Comparison of ENCODE assay signal across 17 cellular contexts in genomic region chr7:20283997-20284396, GRCh38. TPM values are rescaled to one million over a fixed set of nuclear protein-coding genes. Genes with fewer than 3 reads are reported as not detected.
DNase-seq lines count a peak whose midpoint lies in the region; ATAC-seq, FAIRE-seq and TF ChIP-seq lines count a peak whose summit lies in the region.
"Had no signal": no experiment of that assay in that cellular context is flagged by ENCODE, and none has a peak within 500 bp of the region (broad histone marks: within the 10 kb centered on the region; RNA-seq: fewer than 3 reads in every experiment).

No MANE protein-coding gene starts in this region.

- no peaks in the 10 kb centered on the region for H4K20me1 ChIP-seq in astrocyte (ENCODE audit: insufficient read depth, low read length)

- no peaks in the 10 kb centered on the region for H3K9me3 ChIP-seq in astrocyte (ENCODE audit: insufficient read depth, low read depth, low read length)
- H3K9me3 ChIP-seq in effector memory CD4-positive, alpha-beta T cell (ENCODE audit: control insufficient read depth, low read length), result no peaks in the 10 kb centered on the region

- H3K9me3 Mint-ChIP-seq in astrocyte (ENCODE audit: unreplicated experiment) (no peaks in the 10 kb centered on the region), glutamatergic neuron (ENCODE audit: unreplicated experiment) (no peaks in the 10 kb centered on the region)
- H3K9me3 Mint-ChIP-seq: activated naive CD8-positive, alpha-beta T cell treated with anti-CD3 and anti-CD28 coated beads, Interleukin-2, amount 10 ng/mL, durations not matched to agents 7 days and 5 days had no signal

- H3K27ac Mint-ChIP-seq in astrocyte (ENCODE audit: unreplicated experiment), result no peak overlapping the region
- H3K27ac Mint-ChIP-seq in glutamatergic neuron (ENCODE audit: unreplicated experiment), result no peak overlapping the region
- H3K27ac Mint-ChIP-seq: activated CD8-positive, alpha-beta memory T cell treated with anti-CD3 and anti-CD28 coated beads, Interleukin-2, amount 10 ng/mL, durations not matched to agents 7 days and 5 days; activated naive CD8-positive, alpha-beta T cell treated with anti-CD3 and anti-CD28 coated beads, Interleukin-2, amount 10 ng/mL, durations not matched to agents 7 days and 5 days; mesothelial cell of epicardium had no signal

- no peaks in the 10 kb centered on the region for H3K27me3 ChIP-seq in astrocyte (ENCODE audit: insufficient read depth, low read length)
- no peaks in the 10 kb centered on the region for H3K27me3 ChIP-seq in effector memory CD4-positive, alpha-beta T cell (replicated peaks; ENCODE audit: control insufficient read depth, insufficient read depth, low read length, poor library complexity, severe bottlenecking)

- DNase-seq in astrocyte (ENCODE audit: low read depth), result no peak
- no peak for DNase-seq in Ammon's horn (ENCODE audit: low spot score)
- DNase-seq in glutamatergic neuron, result no peak
- no peak for DNase-seq in effector memory CD4-positive, alpha-beta T cell
- no peak for DNase-seq in GM13976 (ENCODE audit: low spot score)
- DNase-seq: activated CD8-positive, alpha-beta memory T cell treated with anti-CD3 and anti-CD28 coated beads, Interleukin-2, amount 10 ng/mL, durations not matched to agents 7 days and 5 days; activated naive CD8-positive, alpha-beta T cell treated with anti-CD3 and anti-CD28 coated beads, Interleukin-2, amount 10 ng/mL, durations not matched to agents 7 days and 5 days; C1 segment of cervical spinal cord; GDM1; GM23248; NCI-H446 treated with DMSO at 0.1 percent for 48 hours; T1000 had no signal

- H3K36me3 ChIP-seq in astrocyte (ENCODE audit: insufficient read depth, low read length), result no peaks in the 10 kb centered on the region
- H3K36me3 ChIP-seq in effector memory CD4-positive, alpha-beta T cell (ENCODE audit: control insufficient read depth, insufficient read depth, low read length), result no peaks in the 10 kb centered on the region

- H3K4me1 Mint-ChIP-seq in astrocyte (ENCODE audit: low read depth, unreplicated experiment) (no peaks in the 10 kb centered on the region), glutamatergic neuron (ENCODE audit: low read depth, unreplicated experiment) (peaks cover 7% of the 10 kb centered on the region)
- H3K4me1 Mint-ChIP-seq: activated naive CD8-positive, alpha-beta T cell treated with anti-CD3 and anti-CD28 coated beads, Interleukin-2, amount 10 ng/mL, durations not matched to agents 7 days and 5 days had no signal

- H3K36me3 Mint-ChIP-seq in astrocyte (ENCODE audit: low read depth, unreplicated experiment) (no peaks in the 10 kb centered on the region), glutamatergic neuron (ENCODE audit: unreplicated experiment) (no peaks in the 10 kb centered on the region)
- H3K36me3 Mint-ChIP-seq: activated CD8-positive, alpha-beta memory T cell treated with anti-CD3 and anti-CD28 coated beads, Interleukin-2, amount 10 ng/mL, durations not matched to agents 7 days and 5 days; activated naive CD8-positive, alpha-beta T cell treated with anti-CD3 and anti-CD28 coated beads, Interleukin-2, amount 10 ng/mL, durations not matched to agents 7 days and 5 days; mesothelial cell of epicardium had no signal

- H3K79me2 ChIP-seq in astrocyte (ENCODE audit: insufficient read depth, low read length), result no peaks in the 10 kb centered on the region
- H3K79me2 ChIP-seq: parathyroid adenoma had no signal

- in situ Hi-C loops in GM13976 (cut with MboI; ENCODE audit: low sequenced_read_pairs, unreplicated experiment), result no loop called here

- FAIRE-seq in astrocyte (lab: Jason Lieb, UNC), result peak; percentile 20

- no peak for TF ChIP-seq CTCF in astrocyte (IDR thresholded peaks at IDR 0.05; ENCODE audit: insufficient read depth, low read depth, low read length)
- TF ChIP-seq CTCF in glutamatergic neuron (IDR thresholded peaks at IDR 0.05; ENCODE audit: partially characterized antibody, unreplicated experiment), result no peak
- no peak for TF ChIP-seq CTCF in GM13976 (IDR thresholded peaks at IDR 0.05; ENCODE audit: borderline replicate concordance, control extremely low read depth, extremely low read depth, insufficient read depth, missing control alignments)

- peaks cover 9% of the 10 kb centered on the region for H3K4me1 ChIP-seq in astrocyte (ENCODE audit: insufficient read depth, low read length)
- H3K4me1 ChIP-seq in effector memory CD4-positive, alpha-beta T cell (ENCODE audit: control insufficient read depth, insufficient read depth, low read length, poor library complexity, severe bottlenecking), result no peaks in the 10 kb centered on the region
- H3K4me1 ChIP-seq: parathyroid adenoma had no signal

- H3K4me2 ChIP-seq in astrocyte (ENCODE audit: low read length), result no peak overlapping the region

- H2AFZ ChIP-seq in astrocyte (ENCODE audit: low read depth, low read length), result no peak overlapping the region
- H2AFZ ChIP-seq: GM23248, parathyroid adenoma had no signal

- H3K27me3 Mint-ChIP-seq in astrocyte (ENCODE audit: low read depth, unreplicated experiment), result no peaks in the 10 kb centered on the region
- H3K27me3 Mint-ChIP-seq in glutamatergic neuron (ENCODE audit: unreplicated experiment), result no peaks in the 10 kb centered on the region

- H3K27ac ChIP-seq in astrocyte (ENCODE audit: low read depth, low read length), result no peak overlapping the region
- H3K27ac ChIP-seq in effector memory CD4-positive, alpha-beta T cell (ENCODE audit: insufficient read depth, low read length, poor library complexity, severe bottlenecking), result no peak overlapping the region
- H3K27ac ChIP-seq: GM23248, parathyroid adenoma had no signal

- peak; percentile 60 for ATAC-seq in GM18867 (IDR thresholded peaks at IDR 0.05; ENCODE audit: unreplicated experiment)
- peak; percentile 48 for ATAC-seq in GM21447 (IDR thresholded peaks at IDR 0.05; ENCODE audit: unreplicated experiment)
- peak; percentile 44 for ATAC-seq in HG03060 (IDR thresholded peaks at IDR 0.05; ENCODE audit: low read depth, unreplicated experiment)
- ATAC-seq: activated CD8-positive, alpha-beta memory T cell treated with anti-CD3 and anti-CD28 coated beads, Interleukin-2, amount 10 ng/mL, durations not matched to agents 7 days and 5 days had no signal

- H3K4me3 ChIP-seq in astrocyte (ENCODE audit: insufficient read depth, low read depth, low read length), result no peak overlapping the region
- H3K4me3 ChIP-seq in effector memory CD4-positive, alpha-beta T cell (ENCODE audit: insufficient read depth, low read depth, low read length, poor library complexity, severe bottlenecking), result no peak overlapping the region
- H3K4me3 ChIP-seq: GM23248 had no signal

- H3K4me3 Mint-ChIP-seq in astrocyte (ENCODE audit: unreplicated experiment), result no peak overlapping the region
- H3K4me3 Mint-ChIP-seq in glutamatergic neuron (ENCODE audit: unreplicated experiment), result no peak overlapping the region
- H3K4me3 Mint-ChIP-seq: activated CD8-positive, alpha-beta memory T cell treated with anti-CD3 and anti-CD28 coated beads, Interleukin-2, amount 10 ng/mL, durations not matched to agents 7 days and 5 days; activated naive CD8-positive, alpha-beta T cell treated with anti-CD3 and anti-CD28 coated beads, Interleukin-2, amount 10 ng/mL, durations not matched to agents 7 days and 5 days; mesothelial cell of epicardium had no signal

- H3K9ac ChIP-seq in astrocyte (ENCODE audit: low read length), result no peak overlapping the region
- H3K9ac ChIP-seq: GM23248, parathyroid adenoma had no signal

RNA-seq across cellular contexts. Expression of gene ITGB8, which starts 46.7 kb away (rescaled TPM):
- total RNA-seq in astrocyte, result 10.8 and 11.1 TPM in 2 replicates
- 19.0 TPM for total RNA-seq in glutamatergic neuron (ENCODE audit: unreplicated experiment)
- total RNA-seq: activated naive CD8-positive, alpha-beta T cell treated with anti-CD3 and anti-CD28 coated beads, Interleukin-2, amount 10 ng/mL, durations not matched to agents 7 days and 5 days had no signal
